ENCODE assay signal across 1 cellular context in the genomic region with DNA sequence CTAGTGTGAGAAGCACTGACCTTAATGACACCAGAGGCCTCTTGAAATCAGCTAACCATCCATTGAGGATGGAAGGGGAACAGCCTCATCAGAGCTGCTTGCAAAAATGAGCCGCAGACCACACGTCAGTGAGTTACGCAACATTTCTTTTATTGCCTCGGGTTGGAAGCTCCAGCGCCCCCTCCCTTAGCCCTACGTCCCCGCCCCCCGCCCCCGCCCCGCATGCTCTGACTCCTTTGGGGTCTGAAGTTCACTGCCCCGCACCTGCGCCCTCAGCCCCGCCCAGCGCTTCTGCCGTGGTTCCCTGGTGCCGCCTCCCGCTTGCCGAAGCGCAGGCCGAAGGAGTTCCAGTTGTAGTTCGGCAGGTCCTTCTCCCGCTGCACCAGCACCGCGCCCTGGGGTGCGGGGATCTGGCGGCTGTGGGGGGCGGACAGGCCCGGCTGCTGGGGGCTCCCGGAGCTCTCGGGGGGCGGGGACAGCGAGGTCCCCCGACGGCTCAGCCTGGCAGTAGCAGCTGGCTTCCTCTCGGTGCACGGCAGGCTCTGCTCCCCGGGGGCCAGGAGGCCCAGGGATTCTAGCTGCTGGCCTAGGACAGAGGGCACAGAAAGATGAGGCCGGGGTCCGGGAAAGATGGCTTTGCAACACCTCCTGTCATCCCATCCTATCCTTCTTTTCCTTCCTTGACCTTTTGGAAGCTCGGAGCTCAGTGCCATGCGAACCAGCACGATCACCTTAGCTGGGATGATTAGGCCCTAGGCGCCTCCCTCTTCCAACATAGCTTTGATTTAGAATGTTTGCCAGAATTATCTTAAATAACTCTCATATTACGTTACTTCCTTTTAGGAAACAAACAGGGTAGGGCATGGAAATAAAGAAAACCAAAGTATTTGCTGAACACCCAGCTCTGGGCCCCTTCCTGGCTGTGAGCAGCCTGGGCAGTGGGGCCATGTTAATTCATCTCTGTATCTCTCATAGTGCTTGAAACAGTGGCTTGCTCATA.
A peak's percentile ranks its signal among the peaks of the same experiment; 100 is the strongest.
TF ChIP-seq lines count a peak whose summit lies in the region.

No MANE protein-coding gene starts in this region.

TF ChIP-seq in HepG2, 621 proteins besides CTCF, POLR2A, EP300 and RAD21 (continues in another document):
- no peak; the same call in 1 of the 2 replicates for TF ChIP-seq TOPORS (CRISPR knock-in tag; IDR thresholded peaks at IDR 0.05)
- TF ChIP-seq PCBP1 (IDR thresholded peaks at IDR 0.05; ENCODE audit: borderline replicate concordance, low read depth, low read length), result no peak
- TF ChIP-seq ZNF883 (CRISPR knock-in tag; IDR thresholded peaks at IDR 0.05; ENCODE audit: not compliant biosample characterization), result peak; percentile 54
- TF ChIP-seq HNRNPLL (IDR thresholded peaks at IDR 0.05; ENCODE audit: low read depth, low read length, poor library complexity, severe bottlenecking), result peak; percentile 25
- no peak for TF ChIP-seq FLYWCH1 (CRISPR knock-in tag; IDR thresholded peaks at IDR 0.05)
- no peak for TF ChIP-seq ZNF17 (CRISPR knock-in tag; IDR thresholded peaks at IDR 0.05)
- no peak for TF ChIP-seq ZFP62 (CRISPR knock-in tag; IDR thresholded peaks at IDR 0.05)
- TF ChIP-seq, protein P1, sequence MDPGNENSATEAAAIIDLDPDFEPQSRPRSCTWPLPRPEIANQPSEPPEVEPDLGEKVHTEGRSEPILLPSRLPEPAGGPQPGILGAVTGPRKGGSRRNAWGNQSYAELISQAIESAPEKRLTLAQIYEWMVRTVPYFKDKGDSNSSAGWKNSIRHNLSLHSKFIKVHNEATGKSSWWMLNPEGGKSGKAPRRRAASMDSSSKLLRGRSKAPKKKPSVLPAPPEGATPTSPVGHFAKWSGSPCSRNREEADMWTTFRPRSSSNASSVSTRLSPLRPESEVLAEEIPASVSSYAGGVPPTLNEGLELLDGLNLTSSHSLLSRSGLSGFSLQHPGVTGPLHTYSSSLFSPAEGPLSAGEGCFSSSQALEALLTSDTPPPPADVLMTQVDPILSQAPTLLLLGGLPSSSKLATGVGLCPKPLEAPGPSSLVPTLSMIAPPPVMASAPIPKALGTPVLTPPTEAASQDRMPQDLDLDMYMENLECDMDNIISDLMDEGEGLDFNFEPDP (CRISPR knock-in tag; conservative IDR thresholded peaks at IDR 0.05), result 0 out of 2 replicates have a peak, but pooled peaks have one; percentile 29
- TF ChIP-seq, protein P2, sequence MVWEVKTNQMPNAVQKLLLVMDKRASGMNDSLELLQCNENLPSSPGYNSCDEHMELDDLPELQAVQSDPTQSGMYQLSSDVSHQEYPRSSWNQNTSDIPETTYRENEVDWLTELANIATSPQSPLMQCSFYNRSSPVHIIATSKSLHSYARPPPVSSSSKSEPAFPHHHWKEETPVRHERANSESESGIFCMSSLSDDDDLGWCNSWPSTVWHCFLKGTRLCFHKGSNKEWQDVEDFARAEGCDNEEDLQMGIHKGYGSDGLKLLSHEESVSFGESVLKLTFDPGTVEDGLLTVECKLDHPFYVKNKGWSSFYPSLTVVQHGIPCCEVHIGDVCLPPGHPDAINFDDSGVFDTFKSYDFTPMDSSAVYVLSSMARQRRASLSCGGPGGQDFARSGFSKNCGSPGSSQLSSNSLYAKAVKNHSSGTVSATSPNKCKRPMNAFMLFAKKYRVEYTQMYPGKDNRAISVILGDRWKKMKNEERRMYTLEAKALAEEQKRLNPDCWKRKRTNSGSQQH (CRISPR knock-in tag; IDR thresholded peaks at IDR 0.05; ENCODE audit: low read depth), result no peak
- TF ChIP-seq RXRB (CRISPR knock-in tag; IDR thresholded peaks at IDR 0.05; ENCODE audit: borderline replicate concordance), result peak; percentile 20; the same call in 1 of the 2 replicates
- TF ChIP-seq, protein P3, sequence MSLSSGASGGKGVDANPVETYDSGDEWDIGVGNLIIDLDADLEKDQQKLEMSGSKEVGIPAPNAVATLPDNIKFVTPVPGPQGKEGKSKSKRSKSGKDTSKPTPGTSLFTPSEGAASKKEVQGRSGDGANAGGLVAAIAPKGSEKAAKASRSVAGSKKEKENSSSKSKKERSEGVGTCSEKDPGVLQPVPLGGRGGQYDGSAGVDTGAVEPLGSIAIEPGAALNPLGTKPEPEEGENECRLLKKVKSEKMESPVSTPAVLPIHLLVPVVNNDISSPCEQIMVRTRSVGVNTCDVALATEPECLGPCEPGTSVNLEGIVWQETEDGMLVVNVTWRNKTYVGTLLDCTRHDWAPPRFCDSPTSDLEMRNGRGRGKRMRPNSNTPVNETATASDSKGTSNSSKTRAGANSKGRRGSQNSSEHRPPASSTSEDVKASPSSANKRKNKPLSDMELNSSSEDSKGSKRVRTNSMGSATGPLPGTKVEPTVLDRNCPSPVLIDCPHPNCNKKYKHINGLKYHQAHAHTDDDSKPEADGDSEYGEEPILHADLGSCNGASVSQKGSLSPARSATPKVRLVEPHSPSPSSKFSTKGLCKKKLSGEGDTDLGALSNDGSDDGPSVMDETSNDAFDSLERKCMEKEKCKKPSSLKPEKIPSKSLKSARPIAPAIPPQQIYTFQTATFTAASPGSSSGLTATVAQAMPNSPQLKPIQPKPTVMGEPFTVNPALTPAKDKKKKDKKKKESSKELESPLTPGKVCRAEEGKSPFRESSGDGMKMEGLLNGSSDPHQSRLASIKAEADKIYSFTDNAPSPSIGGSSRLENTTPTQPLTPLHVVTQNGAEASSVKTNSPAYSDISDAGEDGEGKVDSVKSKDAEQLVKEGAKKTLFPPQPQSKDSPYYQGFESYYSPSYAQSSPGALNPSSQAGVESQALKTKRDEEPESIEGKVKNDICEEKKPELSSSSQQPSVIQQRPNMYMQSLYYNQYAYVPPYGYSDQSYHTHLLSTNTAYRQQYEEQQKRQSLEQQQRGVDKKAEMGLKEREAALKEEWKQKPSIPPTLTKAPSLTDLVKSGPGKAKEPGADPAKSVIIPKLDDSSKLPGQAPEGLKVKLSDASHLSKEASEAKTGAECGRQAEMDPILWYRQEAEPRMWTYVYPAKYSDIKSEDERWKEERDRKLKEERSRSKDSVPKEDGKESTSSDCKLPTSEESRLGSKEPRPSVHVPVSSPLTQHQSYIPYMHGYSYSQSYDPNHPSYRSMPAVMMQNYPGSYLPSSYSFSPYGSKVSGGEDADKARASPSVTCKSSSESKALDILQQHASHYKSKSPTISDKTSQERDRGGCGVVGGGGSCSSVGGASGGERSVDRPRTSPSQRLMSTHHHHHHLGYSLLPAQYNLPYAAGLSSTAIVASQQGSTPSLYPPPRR (CRISPR knock-in tag; IDR thresholded peaks at IDR 0.05; ENCODE audit: borderline replicate concordance), result 0 out of 2 replicates have a peak, but pooled peaks have one; percentile 32
- no peak for TF ChIP-seq SIN3A (IDR thresholded peaks at IDR 0.05; ENCODE audit: borderline replicate concordance, low read depth, low read length)
- TF ChIP-seq ZNF768 (CRISPR knock-in tag; IDR thresholded peaks at IDR 0.05), result peak; percentile 40; the same call in 1 of the 2 replicates
- TF ChIP-seq ZFP37 (CRISPR knock-in tag; IDR thresholded peaks at IDR 0.05; ENCODE audit: borderline replicate concordance), result no peak
- TF ChIP-seq ZFX (CRISPR knock-in tag; IDR thresholded peaks at IDR 0.05; ENCODE audit: low read depth), result peak; percentile 66
- TF ChIP-seq, protein P4, sequence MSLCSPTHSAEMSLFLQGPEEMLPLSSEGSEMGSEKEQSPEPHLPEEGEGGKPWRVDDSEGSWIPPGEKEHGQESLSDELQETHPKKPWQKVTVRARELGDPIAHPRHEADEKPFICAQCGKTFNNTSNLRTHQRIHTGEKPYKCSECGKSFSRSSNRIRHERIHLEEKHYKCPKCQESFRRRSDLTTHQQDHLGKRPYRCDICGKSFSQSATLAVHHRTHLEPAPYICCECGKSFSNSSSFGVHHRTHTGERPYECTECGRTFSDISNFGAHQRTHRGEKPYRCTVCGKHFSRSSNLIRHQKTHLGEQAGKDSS (CRISPR knock-in tag; IDR thresholded peaks at IDR 0.05; ENCODE audit: borderline replicate concordance, low read depth), result no peak
- peak; percentile 55 for TF ChIP-seq HNF4A (CRISPR knock-in tag; IDR thresholded peaks at IDR 0.05)
- peak; percentile 64; the same call in 1 of the 2 replicates for TF ChIP-seq GABPB1 (CRISPR knock-in tag; IDR thresholded peaks at IDR 0.05)
- TF ChIP-seq, protein P5, sequence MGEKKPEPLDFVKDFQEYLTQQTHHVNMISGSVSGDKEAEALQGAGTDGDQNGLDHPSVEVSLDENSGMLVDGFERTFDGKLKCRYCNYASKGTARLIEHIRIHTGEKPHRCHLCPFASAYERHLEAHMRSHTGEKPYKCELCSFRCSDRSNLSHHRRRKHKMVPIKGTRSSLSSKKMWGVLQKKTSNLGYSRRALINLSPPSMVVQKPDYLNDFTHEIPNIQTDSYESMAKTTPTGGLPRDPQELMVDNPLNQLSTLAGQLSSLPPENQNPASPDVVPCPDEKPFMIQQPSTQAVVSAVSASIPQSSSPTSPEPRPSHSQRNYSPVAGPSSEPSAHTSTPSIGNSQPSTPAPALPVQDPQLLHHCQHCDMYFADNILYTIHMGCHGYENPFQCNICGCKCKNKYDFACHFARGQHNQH (CRISPR knock-in tag; IDR thresholded peaks at IDR 0.05), result no peak; the same call in 1 of the 2 replicates
- TF ChIP-seq, protein P6, sequence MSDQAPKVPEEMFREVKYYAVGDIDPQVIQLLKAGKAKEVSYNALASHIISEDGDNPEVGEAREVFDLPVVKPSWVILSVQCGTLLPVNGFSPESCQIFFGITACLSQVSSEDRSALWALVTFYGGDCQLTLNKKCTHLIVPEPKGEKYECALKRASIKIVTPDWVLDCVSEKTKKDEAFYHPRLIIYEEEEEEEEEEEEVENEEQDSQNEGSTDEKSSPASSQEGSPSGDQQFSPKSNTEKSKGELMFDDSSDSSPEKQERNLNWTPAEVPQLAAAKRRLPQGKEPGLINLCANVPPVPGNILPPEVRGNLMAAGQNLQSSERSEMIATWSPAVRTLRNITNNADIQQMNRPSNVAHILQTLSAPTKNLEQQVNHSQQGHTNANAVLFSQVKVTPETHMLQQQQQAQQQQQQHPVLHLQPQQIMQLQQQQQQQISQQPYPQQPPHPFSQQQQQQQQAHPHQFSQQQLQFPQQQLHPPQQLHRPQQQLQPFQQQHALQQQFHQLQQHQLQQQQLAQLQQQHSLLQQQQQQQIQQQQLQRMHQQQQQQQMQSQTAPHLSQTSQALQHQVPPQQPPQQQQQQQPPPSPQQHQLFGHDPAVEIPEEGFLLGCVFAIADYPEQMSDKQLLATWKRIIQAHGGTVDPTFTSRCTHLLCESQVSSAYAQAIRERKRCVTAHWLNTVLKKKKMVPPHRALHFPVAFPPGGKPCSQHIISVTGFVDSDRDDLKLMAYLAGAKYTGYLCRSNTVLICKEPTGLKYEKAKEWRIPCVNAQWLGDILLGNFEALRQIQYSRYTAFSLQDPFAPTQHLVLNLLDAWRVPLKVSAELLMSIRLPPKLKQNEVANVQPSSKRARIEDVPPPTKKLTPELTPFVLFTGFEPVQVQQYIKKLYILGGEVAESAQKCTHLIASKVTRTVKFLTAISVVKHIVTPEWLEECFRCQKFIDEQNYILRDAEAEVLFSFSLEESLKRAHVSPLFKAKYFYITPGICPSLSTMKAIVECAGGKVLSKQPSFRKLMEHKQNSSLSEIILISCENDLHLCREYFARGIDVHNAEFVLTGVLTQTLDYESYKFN (CRISPR knock-in tag; conservative IDR thresholded peaks at IDR 0.05), result peak; percentile 26; the same call in 1 of the 2 replicates
- no peak for TF ChIP-seq PITX1 (CRISPR knock-in tag; IDR thresholded peaks at IDR 0.05)
- TF ChIP-seq, protein P7, sequence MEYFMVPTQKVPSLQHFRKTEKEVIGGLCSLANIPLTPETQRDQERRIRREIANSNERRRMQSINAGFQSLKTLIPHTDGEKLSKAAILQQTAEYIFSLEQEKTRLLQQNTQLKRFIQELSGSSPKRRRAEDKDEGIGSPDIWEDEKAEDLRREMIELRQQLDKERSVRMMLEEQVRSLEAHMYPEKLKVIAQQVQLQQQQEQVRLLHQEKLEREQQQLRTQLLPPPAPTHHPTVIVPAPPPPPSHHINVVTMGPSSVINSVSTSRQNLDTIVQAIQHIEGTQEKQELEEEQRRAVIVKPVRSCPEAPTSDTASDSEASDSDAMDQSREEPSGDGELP (IDR thresholded peaks at IDR 0.05; ENCODE audit: borderline replicate concordance, low read depth), result peak; percentile 20; the same call in 1 of the 2 replicates
- TF ChIP-seq KDM5B (CRISPR knock-in tag; IDR thresholded peaks at IDR 0.05; ENCODE audit: borderline replicate concordance), result peak; percentile 32; the same call in 1 of the 2 replicates
- peak; percentile 29; the same call in 1 of the 2 replicates for TF ChIP-seq KDM2A (CRISPR knock-in tag; IDR thresholded peaks at IDR 0.05; ENCODE audit: borderline replicate concordance, low read depth)
- TF ChIP-seq PTBP1 (IDR thresholded peaks at IDR 0.05; ENCODE audit: low read depth, low read length, poor library complexity, severe bottlenecking), result no peak
- TF ChIP-seq KLF6 (CRISPR knock-in tag; IDR thresholded peaks at IDR 0.05), result no peak
- TF ChIP-seq ZNF550 (CRISPR knock-in tag; IDR thresholded peaks at IDR 0.05; ENCODE audit: borderline replicate concordance), result no peak
- 0 out of 2 replicates have a peak, but pooled peaks have one; percentile 26 for TF ChIP-seq ARNT2 (CRISPR knock-in tag; IDR thresholded peaks at IDR 0.05; ENCODE audit: low read depth)
- TF ChIP-seq, protein P8, sequence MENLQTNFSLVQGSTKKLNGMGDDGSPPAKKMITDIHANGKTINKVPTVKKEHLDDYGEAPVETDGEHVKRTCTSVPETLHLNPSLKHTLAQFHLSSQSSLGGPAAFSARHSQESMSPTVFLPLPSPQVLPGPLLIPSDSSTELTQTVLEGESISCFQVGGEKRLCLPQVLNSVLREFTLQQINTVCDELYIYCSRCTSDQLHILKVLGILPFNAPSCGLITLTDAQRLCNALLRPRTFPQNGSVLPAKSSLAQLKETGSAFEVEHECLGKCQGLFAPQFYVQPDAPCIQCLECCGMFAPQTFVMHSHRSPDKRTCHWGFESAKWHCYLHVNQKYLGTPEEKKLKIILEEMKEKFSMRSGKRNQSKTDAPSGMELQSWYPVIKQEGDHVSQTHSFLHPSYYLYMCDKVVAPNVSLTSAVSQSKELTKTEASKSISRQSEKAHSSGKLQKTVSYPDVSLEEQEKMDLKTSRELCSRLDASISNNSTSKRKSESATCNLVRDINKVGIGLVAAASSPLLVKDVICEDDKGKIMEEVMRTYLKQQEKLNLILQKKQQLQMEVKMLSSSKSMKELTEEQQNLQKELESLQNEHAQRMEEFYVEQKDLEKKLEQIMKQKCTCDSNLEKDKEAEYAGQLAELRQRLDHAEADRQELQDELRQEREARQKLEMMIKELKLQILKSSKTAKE (CRISPR knock-in tag; IDR thresholded peaks at IDR 0.05; ENCODE audit: borderline replicate concordance), result no peak
- no peak for TF ChIP-seq ZSCAN29 (CRISPR knock-in tag; conservative IDR thresholded peaks at IDR 0.05)
- TF ChIP-seq, protein P9, sequence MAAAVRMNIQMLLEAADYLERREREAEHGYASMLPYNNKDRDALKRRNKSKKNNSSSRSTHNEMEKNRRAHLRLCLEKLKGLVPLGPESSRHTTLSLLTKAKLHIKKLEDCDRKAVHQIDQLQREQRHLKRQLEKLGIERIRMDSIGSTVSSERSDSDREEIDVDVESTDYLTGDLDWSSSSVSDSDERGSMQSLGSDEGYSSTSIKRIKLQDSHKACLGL (CRISPR knock-in tag; IDR thresholded peaks at IDR 0.05), result no peak
- no peak for TF ChIP-seq NKX3-1 (CRISPR knock-in tag; IDR thresholded peaks at IDR 0.05)
- no peak for TF ChIP-seq NFIC (IDR thresholded peaks at IDR 0.05; ENCODE audit: low read length)
